1 cellular context compared by ENCODE assay signal in the genomic region with DNA sequence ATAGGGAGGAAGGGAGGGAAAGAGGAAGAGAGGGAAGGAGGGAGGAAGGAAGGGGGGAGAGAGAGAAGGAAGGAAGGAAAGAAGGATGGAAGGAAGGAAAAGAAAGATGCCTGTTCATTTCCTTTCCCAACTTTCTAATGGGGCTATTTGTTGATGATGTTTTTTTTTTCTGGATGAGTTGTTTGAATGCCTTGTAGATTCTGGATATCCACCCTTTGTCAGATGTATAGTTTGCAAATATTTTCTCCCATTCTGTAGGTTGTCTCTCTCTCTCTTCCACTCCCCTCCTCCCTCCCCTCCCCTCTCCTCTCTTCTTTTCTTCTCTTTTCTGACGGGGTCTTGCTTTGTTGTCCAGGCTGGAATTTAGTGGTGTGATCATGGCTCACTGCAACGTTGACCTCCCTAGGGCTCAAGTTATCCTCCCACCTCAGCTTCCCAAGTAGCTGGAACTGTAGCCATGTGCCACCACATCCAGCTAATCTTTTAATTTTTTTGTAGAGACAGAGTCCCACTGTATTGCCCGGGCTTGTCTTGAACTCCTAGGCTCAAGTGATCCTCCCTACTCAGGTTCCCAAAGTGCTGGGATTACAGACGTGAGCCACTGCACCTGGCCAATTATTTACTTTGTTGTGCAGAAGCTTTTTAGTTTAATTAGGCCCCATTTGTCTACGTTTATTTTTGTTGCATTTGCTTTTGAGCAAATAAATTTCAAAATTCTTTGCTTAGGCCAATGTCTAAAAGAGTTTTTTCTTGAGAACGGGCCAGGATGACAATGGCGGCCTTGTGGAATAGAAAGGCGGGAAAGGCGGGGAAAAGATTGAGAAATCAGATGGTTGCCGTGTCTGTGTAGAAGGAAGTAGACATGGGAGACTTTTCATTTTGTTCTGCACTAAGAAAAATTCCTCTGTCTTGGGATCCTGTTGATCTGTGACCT.
TF ChIP-seq lines count a peak whose summit lies in the region.

No MANE protein-coding gene starts in this region.

TF ChIP-seq in HepG2, 621 proteins besides CTCF, POLR2A, EP300 and RAD21 (continues in another document):
- TF ChIP-seq KMT2A (CRISPR knock-in tag; IDR thresholded peaks at IDR 0.05) (no peak), SRSF9 (IDR thresholded peaks at IDR 0.05; ENCODE audit: borderline replicate concordance, insufficient read depth, low read depth, low read length, poor library complexity, severe bottlenecking) (no peak), SOX6 (IDR thresholded peaks at IDR 0.05) (no peak), SOX6 (CRISPR knock-in tag; IDR thresholded peaks at IDR 0.05) (peak; percentile 67), KDM6A (CRISPR knock-in tag; IDR thresholded peaks at IDR 0.05; ENCODE audit: low read depth) (no peak), ZFP1 (CRISPR knock-in tag; IDR thresholded peaks at IDR 0.05) (no peak), CBX1 (IDR thresholded peaks at IDR 0.05; ENCODE audit: low read depth) (no peak), ZNF136 (CRISPR knock-in tag; IDR thresholded peaks at IDR 0.05; ENCODE audit: low read depth) (no peak), ZNF12 (CRISPR knock-in tag; IDR thresholded peaks at IDR 0.05) (no peak), MED1 (CRISPR knock-in tag; IDR thresholded peaks at IDR 0.05) (no peak), SMAD1 (CRISPR knock-in tag; IDR thresholded peaks at IDR 0.05; ENCODE audit: borderline replicate concordance, low read depth) (no peak), ZNF101 (CRISPR knock-in tag; IDR thresholded peaks at IDR 0.05; ENCODE audit: borderline replicate concordance, low read depth) (no peak), ZZZ3 (CRISPR knock-in tag; IDR thresholded peaks at IDR 0.05; ENCODE audit: borderline replicate concordance) (no peak), ZFX (CRISPR knock-in tag; IDR thresholded peaks at IDR 0.05; ENCODE audit: low read depth) (no peak), FOXM1 (CRISPR knock-in tag; IDR thresholded peaks at IDR 0.05) (no peak), PHF21A (CRISPR knock-in tag; IDR thresholded peaks at IDR 0.05) (peak; percentile 54), ZIK1 (CRISPR knock-in tag; IDR thresholded peaks at IDR 0.05; ENCODE audit: borderline replicate concordance, low read depth) (no peak), ZNF343 (CRISPR knock-in tag; IDR thresholded peaks at IDR 0.05) (no peak), NR2F1 (CRISPR knock-in tag; IDR thresholded peaks at IDR 0.05) (no peak), ZNF460 (CRISPR knock-in tag; IDR thresholded peaks at IDR 0.05; ENCODE audit: borderline replicate concordance) (no peak), MAFF (IDR thresholded peaks at IDR 0.05; ENCODE audit: low read depth, low read length) (no peak), TP53 (CRISPR knock-in tag; conservative IDR thresholded peaks at IDR 0.05) (no peak), HOXA3 (CRISPR knock-in tag; IDR thresholded peaks at IDR 0.05) (0 out of 2 replicates have a peak, but pooled peaks have one; percentile 19), MED13 (CRISPR knock-in tag; IDR thresholded peaks at IDR 0.05) (no peak), NFYC (CRISPR knock-in tag; IDR thresholded peaks at IDR 0.05) (no peak)
- TF ChIP-seq, protein P1, sequence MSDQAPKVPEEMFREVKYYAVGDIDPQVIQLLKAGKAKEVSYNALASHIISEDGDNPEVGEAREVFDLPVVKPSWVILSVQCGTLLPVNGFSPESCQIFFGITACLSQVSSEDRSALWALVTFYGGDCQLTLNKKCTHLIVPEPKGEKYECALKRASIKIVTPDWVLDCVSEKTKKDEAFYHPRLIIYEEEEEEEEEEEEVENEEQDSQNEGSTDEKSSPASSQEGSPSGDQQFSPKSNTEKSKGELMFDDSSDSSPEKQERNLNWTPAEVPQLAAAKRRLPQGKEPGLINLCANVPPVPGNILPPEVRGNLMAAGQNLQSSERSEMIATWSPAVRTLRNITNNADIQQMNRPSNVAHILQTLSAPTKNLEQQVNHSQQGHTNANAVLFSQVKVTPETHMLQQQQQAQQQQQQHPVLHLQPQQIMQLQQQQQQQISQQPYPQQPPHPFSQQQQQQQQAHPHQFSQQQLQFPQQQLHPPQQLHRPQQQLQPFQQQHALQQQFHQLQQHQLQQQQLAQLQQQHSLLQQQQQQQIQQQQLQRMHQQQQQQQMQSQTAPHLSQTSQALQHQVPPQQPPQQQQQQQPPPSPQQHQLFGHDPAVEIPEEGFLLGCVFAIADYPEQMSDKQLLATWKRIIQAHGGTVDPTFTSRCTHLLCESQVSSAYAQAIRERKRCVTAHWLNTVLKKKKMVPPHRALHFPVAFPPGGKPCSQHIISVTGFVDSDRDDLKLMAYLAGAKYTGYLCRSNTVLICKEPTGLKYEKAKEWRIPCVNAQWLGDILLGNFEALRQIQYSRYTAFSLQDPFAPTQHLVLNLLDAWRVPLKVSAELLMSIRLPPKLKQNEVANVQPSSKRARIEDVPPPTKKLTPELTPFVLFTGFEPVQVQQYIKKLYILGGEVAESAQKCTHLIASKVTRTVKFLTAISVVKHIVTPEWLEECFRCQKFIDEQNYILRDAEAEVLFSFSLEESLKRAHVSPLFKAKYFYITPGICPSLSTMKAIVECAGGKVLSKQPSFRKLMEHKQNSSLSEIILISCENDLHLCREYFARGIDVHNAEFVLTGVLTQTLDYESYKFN (CRISPR knock-in tag; conservative IDR thresholded peaks at IDR 0.05), result no peak; the same call in 1 of the 2 replicates
- TF ChIP-seq, protein P2, sequence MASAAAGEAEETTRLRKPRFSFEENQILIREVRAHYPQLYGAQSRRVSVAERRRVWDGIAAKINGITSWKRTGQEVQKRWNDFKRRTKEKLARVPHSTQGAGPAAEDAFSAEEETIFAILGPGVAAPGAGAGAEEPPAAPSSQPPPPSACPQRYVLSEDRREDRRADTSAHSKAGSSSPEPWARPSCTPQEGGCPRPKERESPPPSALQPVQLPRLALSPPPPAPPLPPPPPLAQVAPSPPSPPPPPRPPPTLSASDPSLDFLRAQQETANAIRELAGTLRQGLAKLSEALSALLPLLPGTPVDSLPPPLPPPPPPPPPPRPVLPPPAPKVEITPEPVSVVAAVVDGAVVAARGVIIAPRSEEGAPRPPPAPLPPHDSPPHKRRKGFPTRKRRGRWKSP (CRISPR knock-in tag; IDR thresholded peaks at IDR 0.05), result 0 out of 2 replicates have a peak, but pooled peaks have one; percentile 34
- TF ChIP-seq, protein P3, sequence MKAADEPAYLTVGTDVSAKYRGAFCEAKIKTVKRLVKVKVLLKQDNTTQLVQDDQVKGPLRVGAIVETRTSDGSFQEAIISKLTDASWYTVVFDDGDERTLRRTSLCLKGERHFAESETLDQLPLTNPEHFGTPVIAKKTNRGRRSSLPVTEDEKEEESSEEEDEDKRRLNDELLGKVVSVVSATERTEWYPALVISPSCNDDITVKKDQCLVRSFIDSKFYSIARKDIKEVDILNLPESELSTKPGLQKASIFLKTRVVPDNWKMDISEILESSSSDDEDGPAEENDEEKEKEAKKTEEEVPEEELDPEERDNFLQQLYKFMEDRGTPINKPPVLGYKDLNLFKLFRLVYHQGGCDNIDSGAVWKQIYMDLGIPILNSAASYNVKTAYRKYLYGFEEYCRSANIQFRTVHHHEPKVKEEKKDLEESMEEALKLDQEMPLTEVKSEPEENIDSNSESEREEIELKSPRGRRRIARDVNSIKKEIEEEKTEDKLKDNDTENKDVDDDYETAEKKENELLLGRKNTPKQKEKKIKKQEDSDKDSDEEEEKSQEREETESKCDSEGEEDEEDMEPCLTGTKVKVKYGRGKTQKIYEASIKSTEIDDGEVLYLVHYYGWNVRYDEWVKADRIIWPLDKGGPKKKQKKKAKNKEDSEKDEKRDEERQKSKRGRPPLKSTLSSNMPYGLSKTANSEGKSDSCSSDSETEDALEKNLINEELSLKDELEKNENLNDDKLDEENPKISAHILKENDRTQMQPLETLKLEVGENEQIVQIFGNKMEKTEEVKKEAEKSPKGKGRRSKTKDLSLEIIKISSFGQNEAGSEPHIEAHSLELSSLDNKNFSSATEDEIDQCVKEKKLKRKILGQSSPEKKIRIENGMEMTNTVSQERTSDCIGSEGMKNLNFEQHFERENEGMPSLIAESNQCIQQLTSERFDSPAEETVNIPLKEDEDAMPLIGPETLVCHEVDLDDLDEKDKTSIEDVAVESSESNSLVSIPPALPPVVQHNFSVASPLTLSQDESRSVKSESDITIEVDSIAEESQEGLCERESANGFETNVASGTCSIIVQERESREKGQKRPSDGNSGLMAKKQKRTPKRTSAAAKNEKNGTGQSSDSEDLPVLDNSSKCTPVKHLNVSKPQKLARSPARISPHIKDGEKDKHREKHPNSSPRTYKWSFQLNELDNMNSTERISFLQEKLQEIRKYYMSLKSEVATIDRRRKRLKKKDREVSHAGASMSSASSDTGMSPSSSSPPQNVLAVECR (CRISPR knock-in tag; IDR thresholded peaks at IDR 0.05; ENCODE audit: borderline replicate concordance), result no peak
- TF ChIP-seq, protein P4, sequence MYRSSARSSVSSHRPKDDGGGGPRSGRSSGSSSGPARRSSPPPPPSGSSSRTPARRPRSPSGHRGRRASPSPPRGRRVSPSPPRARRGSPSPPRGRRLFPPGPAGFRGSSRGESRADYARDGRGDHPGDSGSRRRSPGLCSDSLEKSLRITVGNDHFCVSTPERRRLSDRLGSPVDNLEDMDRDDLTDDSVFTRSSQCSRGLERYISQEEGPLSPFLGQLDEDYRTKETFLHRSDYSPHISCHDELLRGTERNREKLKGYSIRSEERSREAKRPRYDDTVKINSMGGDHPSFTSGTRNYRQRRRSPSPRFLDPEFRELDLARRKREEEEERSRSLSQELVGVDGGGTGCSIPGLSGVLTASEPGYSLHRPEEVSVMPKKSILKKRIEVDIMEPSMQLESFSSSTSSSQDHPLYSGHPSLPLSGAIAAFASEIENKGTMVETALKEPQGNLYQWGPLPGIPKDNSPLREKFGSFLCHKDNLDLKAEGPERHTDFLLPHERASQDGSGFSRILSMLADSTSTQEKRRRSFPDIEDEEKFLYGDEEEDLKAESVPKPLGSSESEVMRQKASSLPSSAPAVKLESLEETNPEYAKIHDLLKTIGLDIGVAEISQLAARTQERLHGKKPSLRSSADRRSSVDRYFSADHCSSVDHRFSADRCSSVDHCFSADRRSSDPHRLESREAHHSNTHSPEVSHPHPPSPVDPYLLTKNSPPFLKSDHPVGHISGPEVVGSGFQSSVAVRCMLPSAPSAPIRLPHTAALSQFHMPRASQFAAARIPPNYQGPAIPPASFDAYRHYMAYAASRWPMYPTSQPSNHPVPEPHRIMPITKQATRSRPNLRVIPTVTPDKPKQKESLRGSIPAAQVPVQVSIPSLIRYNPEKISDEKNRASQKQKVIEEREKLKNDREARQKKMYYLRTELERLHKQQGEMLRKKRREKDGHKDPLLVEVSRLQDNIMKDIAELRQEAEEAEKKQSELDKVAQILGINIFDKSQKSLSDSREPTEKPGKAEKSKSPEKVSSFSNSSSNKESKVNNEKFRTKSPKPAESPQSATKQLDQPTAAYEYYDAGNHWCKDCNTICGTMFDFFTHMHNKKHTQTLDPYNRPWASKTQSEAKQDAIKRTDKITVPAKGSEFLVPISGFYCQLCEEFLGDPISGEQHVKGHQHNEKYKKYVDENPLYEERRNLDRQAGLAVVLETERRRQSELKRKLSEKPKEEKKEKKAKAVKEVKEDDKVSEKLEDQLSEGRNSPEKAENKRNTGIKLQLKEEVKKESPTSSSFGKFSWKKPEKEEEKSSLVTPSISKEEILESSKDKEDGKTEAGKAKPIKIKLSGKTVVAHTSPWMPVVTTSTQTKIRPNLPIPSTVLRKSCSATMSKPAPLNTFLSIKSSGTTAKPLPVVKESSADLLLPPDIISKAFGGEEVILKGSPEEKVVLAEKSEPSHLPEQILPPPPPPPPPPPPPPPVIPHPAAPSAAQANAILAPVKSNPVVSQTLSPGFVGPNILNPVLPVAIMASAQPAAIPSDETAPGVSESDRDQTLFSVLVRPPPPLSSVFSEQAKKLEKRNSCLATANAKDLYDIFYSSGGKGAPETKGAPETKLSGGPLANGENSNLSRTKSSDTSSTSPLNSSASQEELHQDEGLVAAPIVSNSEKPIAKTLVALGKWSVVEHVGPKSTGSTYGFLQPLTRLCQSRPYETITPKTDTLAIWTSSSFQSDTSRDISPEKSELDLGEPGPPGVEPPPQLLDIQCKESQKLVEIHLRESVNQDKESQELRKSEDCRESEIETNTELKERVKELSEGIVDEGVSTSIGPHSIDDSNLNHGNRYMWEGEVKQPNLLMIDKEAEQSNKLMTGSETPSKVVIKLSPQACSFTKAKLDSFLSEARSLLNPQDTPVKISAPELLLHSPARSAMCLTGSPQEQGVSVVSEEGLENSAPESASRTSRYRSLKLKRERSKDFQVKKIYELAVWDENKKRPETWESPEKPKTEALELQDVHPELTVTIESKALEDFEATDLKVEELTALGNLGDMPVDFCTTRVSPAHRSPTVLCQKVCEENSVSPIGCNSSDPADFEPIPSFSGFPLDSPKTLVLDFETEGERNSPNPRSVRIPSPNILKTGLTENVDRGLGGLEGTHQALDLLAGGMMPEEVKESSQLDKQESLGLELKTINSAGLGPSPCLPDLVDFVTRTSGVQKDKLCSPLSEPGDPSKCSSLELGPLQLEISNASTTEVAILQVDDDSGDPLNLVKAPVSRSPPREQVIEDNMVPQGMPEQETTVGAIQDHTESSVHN (CRISPR knock-in tag; IDR thresholded peaks at IDR 0.05), result no peak
- TF ChIP-seq, protein P5, sequence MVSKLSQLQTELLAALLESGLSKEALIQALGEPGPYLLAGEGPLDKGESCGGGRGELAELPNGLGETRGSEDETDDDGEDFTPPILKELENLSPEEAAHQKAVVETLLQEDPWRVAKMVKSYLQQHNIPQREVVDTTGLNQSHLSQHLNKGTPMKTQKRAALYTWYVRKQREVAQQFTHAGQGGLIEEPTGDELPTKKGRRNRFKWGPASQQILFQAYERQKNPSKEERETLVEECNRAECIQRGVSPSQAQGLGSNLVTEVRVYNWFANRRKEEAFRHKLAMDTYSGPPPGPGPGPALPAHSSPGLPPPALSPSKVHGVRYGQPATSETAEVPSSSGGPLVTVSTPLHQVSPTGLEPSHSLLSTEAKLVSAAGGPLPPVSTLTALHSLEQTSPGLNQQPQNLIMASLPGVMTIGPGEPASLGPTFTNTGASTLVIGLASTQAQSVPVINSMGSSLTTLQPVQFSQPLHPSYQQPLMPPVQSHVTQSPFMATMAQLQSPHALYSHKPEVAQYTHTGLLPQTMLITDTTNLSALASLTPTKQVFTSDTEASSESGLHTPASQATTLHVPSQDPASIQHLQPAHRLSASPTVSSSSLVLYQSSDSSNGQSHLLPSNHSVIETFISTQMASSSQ (IDR thresholded peaks at IDR 0.05; ENCODE audit: low read depth), result no peak
- TF ChIP-seq, protein P5 (CRISPR knock-in tag; IDR thresholded peaks at IDR 0.05; ENCODE audit: borderline replicate concordance), result no peak
- TF ChIP-seq, protein P6, sequence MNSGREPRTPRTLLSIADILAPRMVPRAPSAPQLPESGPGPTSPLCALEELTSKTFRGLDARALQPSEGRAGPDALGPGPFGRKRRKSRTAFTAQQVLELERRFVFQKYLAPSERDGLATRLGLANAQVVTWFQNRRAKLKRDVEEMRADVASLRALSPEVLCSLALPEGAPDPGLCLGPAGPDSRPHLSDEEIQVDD (CRISPR knock-in tag; IDR thresholded peaks at IDR 0.05; ENCODE audit: borderline replicate concordance), result no peak
